24 cellular contexts compared by ENCODE assay signal in genomic region chr10:4693967-4694366, GRCh38.
"Had no signal": no experiment of that assay in that cellular context is flagged by ENCODE, and none has a peak within 500 bp of the region (broad histone marks: within the 10 kb centered on the region; RNA-seq: fewer than 3 reads in every experiment).

No MANE protein-coding gene starts in this region.

- H3K4me1 Mint-ChIP-seq: activated CD4-positive, alpha-beta memory T cell treated with anti-CD3 and anti-CD28 coated beads, Interleukin-2, amount 10 ng/mL, durations not matched to agents 7 days and 5 days; activated CD4-positive, alpha-beta T cell treated with anti-CD3 and anti-CD28 coated beads for 36 hours; activated T-helper 17 cell treated with anti-CD3 and anti-CD28 coated beads, Interleukin-2, amount 50 U/mL, for 72 hours; T-cell had no signal

- H3K4me3 Mint-ChIP-seq: activated CD4-positive, alpha-beta memory T cell treated with anti-CD3 and anti-CD28 coated beads, Interleukin-2, amount 10 ng/mL, durations not matched to agents 7 days and 5 days; activated CD4-positive, alpha-beta T cell treated with anti-CD3 and anti-CD28 coated beads for 36 hours; activated naive CD4-positive, alpha-beta T cell treated with anti-CD3 and anti-CD28 coated beads for 36 hours; activated naive CD8-positive, alpha-beta T cell; activated T-helper 17 cell treated with anti-CD3 and anti-CD28 coated beads, Interleukin-2, amount 50 U/mL, for 72 hours; T-cell had no signal

- H3K27ac Mint-ChIP-seq: activated CD4-positive, alpha-beta memory T cell treated with anti-CD3 and anti-CD28 coated beads, Interleukin-2, amount 10 ng/mL, durations not matched to agents 7 days and 5 days; activated CD4-positive, alpha-beta T cell treated with anti-CD3 and anti-CD28 coated beads for 36 hours; activated naive CD4-positive, alpha-beta T cell treated with anti-CD3 and anti-CD28 coated beads for 36 hours; activated naive CD8-positive, alpha-beta T cell; activated T-helper 17 cell treated with anti-CD3 and anti-CD28 coated beads, Interleukin-2, amount 50 U/mL, for 72 hours; T-cell had no signal

- H3K9me3 Mint-ChIP-seq: activated CD4-positive, alpha-beta memory T cell treated with anti-CD3 and anti-CD28 coated beads, Interleukin-2, amount 10 ng/mL, durations not matched to agents 7 days and 5 days; activated naive CD4-positive, alpha-beta T cell treated with anti-CD3 and anti-CD28 coated beads for 36 hours; activated T-helper 17 cell treated with anti-CD3 and anti-CD28 coated beads, Interleukin-2, amount 50 U/mL, for 72 hours; T-cell had no signal

- H3K27ac ChIP-seq: SK-N-MC, VCaP had no signal

- DNase-seq: activated CD4-positive, alpha-beta memory T cell treated with anti-CD3 and anti-CD28 coated beads, Interleukin-2, amount 10 ng/mL, durations not matched to agents 7 days and 5 days; activated CD4-positive, alpha-beta T cell treated with anti-CD3 and anti-CD28 coated beads for 36 hours; activated CD4-positive, alpha-beta T cell treated with anti-CD3 and anti-CD28 coated beads, Interleukin-2, amount 50 U/mL, for 1 hour; activated gamma-delta T cell; activated naive CD4-positive, alpha-beta T cell treated with anti-CD3 and anti-CD28 coated beads for 36 hours; activated T-cell treated with anti-CD3 and anti-CD28 coated beads for 4 hours; activated T-cell treated with anti-CD3 and anti-CD28 coated beads, Interleukin-2, amount 50 U/mL, for 48 hours; KG1; MV-4-11; NCI-H1092 treated with DMSO at 0.1 percent for 48 hours; NCI-H1436; NCI-H1694 treated with DMSO at 0.1 percent for 48 hours; NCI-H2029 treated with DMSO at 0.1 percent for 48 hours; NCI-H510A treated with DMSO at 0.1 percent for 48 hours; NCI-H69; NK-92 treated with Interleukin-12 subunit alpha and Interleukin-12 subunit beta, amount 100 ng/mL, for 24 hours; RPMI8226; T-cell; T-helper 2 cell; T1000 had no signal

- H3K36me3 Mint-ChIP-seq: activated naive CD8-positive, alpha-beta T cell; T-cell had no signal

- H3K4me3 ChIP-seq: SK-N-MC had no signal
